ENCODE assay signal across 8 cellular contexts in the genomic region with DNA sequence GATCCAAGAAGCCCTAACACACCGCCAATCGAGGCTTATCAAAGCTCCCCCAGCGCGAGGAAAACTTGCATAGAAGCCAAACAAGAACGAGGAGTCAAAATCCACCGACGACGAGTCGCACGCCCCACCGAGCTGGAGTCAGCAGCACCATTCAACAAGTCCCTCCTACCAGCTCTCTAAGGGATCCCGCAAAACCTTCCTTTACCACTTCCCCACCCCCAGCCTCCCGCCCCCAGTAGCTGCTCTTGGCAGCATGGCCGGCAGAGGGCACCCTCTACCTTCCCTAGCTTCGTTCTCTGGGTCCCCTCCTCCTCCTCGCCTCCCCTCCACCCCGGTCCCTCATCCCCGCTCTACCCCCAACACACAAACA. TPM values are rescaled to one million over a fixed set of nuclear protein-coding genes. Genes with fewer than 3 reads are reported as not detected.
A peak's percentile ranks its signal among the peaks of the same experiment; 100 is the strongest.
DNase-seq lines count a peak whose midpoint lies in the region; ATAC-seq and TF ChIP-seq lines count a peak whose summit lies in the region.

No MANE protein-coding gene starts in this region.

- H3K9me3 Mint-ChIP-seq in neural crest cell: no peaks in the 10 kb centered on the region

- H3K36me3 Mint-ChIP-seq in neural crest cell (ENCODE audit: low read depth): no peaks in the 10 kb centered on the region

- H3K27ac ChIP-seq in substantia nigra (ENCODE audit: low read depth, low read length, poor library complexity, severe bottlenecking): no peak overlapping the region

- peak overlapping the region; percentile 93 for H3K4me3 Mint-ChIP-seq in neural crest cell

- TF ChIP-seq CTCF in fibroblast of mammary gland (conservative IDR thresholded peaks at IDR 0.05; ENCODE audit: control insufficient read depth, insufficient read depth, low read depth, low read length) (peak; percentile 72), neural crest cell (conservative IDR thresholded peaks at IDR 0.05) (peak; percentile 86)

- H3K4me3 ChIP-seq in fibroblast of mammary gland (ENCODE audit: control insufficient read depth, low read depth, low read length): peak overlapping the region; percentile 61

- H3K27me3 Mint-ChIP-seq in neural crest cell (ENCODE audit: low read depth): peaks cover 92% of the 10 kb centered on the region

- H3K4me1 Mint-ChIP-seq in neural crest cell: peaks cover 26% of the 10 kb centered on the region

- ATAC-seq in GM19324 (IDR thresholded peaks at IDR 0.05; ENCODE audit: low FRiP score, unreplicated experiment) (peak; percentile 56), HG03378 (IDR thresholded peaks at IDR 0.05; ENCODE audit: unreplicated experiment) (peak; percentile 54)

- DNase-seq in COLO829 (ENCODE audit: low spot score) (peak; percentile 71), NOMO-1 (lab: John Stamatoyannopoulos, UW; ENCODE audit: unreplicated experiment in 2 of 2) (peak; percentile 31 to 47), activated T-cell treated with anti-CD3 and anti-CD28 coated beads for 1 hour (ENCODE audit: low read depth) (peak; percentile 28), fibroblast of mammary gland (ENCODE audit: low read depth) (peak; percentile 76), neural crest cell (ENCODE audit: low read depth, low spot score) (peak; percentile 87), substantia nigra (lab: John Stamatoyannopoulos, UW) (peak in 41 of 49 donors; percentile 12 to 82 (median 53))

- no peak overlapping the region for H3K27ac Mint-ChIP-seq in neural crest cell (ENCODE audit: unreplicated experiment)

RNA-seq across cellular contexts. Expression of gene BDNF, which starts 1.4 kb away (rescaled TPM):
- 0.07 and 0.20 TPM in 2 replicates for total RNA-seq in neural crest cell

Comparison
In these comparisons a context has a peak if more than half of its experiments do, and no peak if none do; other contexts are left out.
1. DNase-seq: peak in every context shown above with its lines; median percentile 87 in neural crest cell; 76 in fibroblast of mammary gland; 71 in COLO829; 53 in substantia nigra; 39 in NOMO-1; 28 in activated T-cell treated with anti-CD3 and anti-CD28 coated beads for 1 hour.